Comparison of ENCODE assay signal across 10 cellular contexts in genomic region chr5:143244000-143244736, GRCh38.
DNase-seq lines count a peak whose midpoint lies in the region; ATAC-seq, FAIRE-seq and TF ChIP-seq lines count a peak whose summit lies in the region.
"Had no signal": no experiment of that assay in that cellular context is flagged by ENCODE, and none has a peak within 500 bp of the region (broad histone marks: within the 10 kb centered on the region; RNA-seq: fewer than 3 reads in every experiment).

No MANE protein-coding gene starts in this region.

- no peak overlapping the region for H3K4me3 Mint-ChIP-seq in CD14-positive monocyte
- H3K4me3 Mint-ChIP-seq: CD4-positive, CD25-positive, alpha-beta regulatory T cell; T-helper 1 cell treated with Interleukin-12 subunit alpha and Interleukin-12 subunit beta and Interleukin-4 antibody, amounts not matched to agents 30 μg/mL and 1 μg/mL, for 36 hours had no signal

- peaks cover 5 to 16% (median 8%) of the 10 kb centered on the region in 7 donors for H3K9me3 Mint-ChIP-seq in CD14-positive monocyte

- H3K27me3 Mint-ChIP-seq in CD14-positive monocyte (ENCODE audit: low read depth in 3 of 3): peaks cover 0 to 2% (median 0%) of the 10 kb centered on the region in 3 donors
- H3K27me3 Mint-ChIP-seq: CD4-positive, CD25-positive, alpha-beta regulatory T cell had no signal

- DNase-seq in NCI-H446 treated with DMSO at 0.1 percent for 48 hours (lab: John Stamatoyannopoulos, UW) (peak; percentile 88), epidermal melanocyte (ENCODE audit: insufficient read length, low spot score) (peak; percentile 74), mucosa of gallbladder (ENCODE audit: low spot score) (peak; percentile 77), CD14-positive monocyte (ENCODE audit: low spot score) (no peak)
- DNase-seq in central memory CD4-positive, alpha-beta T cell: no peak
- DNase-seq: CD4-positive, CD25-positive, alpha-beta regulatory T cell had no signal

- TF ChIP-seq CTCF in CD14-positive monocyte (IDR thresholded peaks at IDR 0.05): no peak

- H3K36me3 Mint-ChIP-seq in CD14-positive monocyte: no peaks in the 10 kb centered on the region
- H3K36me3 Mint-ChIP-seq: CD4-positive, CD25-positive, alpha-beta regulatory T cell had no signal

- FAIRE-seq in A204.1 (lab: Jason Lieb, UNC): peak; percentile 73

- intact Hi-C loops in CD14-positive monocyte (cut with micrococcal nuclease): no loop called here

- H3K4me1 Mint-ChIP-seq in CD14-positive monocyte: peaks cover 5% of the 10 kb centered on the region
- H3K4me1 Mint-ChIP-seq: CD4-positive, CD25-positive, alpha-beta regulatory T cell had no signal

- ATAC-seq in HG03342 (IDR thresholded peaks at IDR 0.05; ENCODE audit: unreplicated experiment) (no peak), GM19351 (IDR thresholded peaks at IDR 0.05; ENCODE audit: unreplicated experiment) (no peak)

- H3K27ac Mint-ChIP-seq in CD14-positive monocyte: peak overlapping the region in 1 of 7 donors; percentile 2
- H3K27ac Mint-ChIP-seq: T-helper 1 cell treated with Interleukin-12 subunit alpha and Interleukin-12 subunit beta and Interleukin-4 antibody, amounts not matched to agents 30 μg/mL and 1 μg/mL, for 36 hours had no signal

Comparison
In these comparisons a context has a peak if more than half of its experiments do, and no peak if none do; other contexts are left out.
1. DNase-seq: peak in NCI-H446 treated with DMSO at 0.1 percent for 48 hours (single experiment), epidermal melanocyte (single experiment) and mucosa of gallbladder (single experiment); none in CD14-positive monocyte (single experiment) and central memory CD4-positive, alpha-beta T cell (single experiment).